11 cellular contexts compared by ENCODE assay signal in the genomic region with DNA sequence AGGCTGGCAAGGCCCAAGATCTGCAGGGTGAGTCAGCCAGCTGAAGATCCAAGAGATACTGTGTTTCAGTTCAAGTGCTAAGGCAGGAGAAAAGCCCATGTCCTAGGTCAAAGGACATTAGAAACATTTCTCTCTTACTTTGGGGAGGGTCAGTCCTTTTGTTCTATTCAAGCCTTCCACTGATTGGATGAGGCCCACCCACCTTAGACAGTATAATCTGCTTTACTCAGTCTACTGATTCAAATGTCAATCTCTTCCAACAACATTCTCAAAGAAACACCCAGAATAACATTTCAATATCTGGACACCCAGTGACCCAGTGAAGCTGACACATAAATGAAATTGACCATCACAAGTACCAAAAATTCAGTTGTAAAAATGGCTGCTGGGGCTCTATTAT.
"Had no signal": no experiment of that assay in that cellular context is flagged by ENCODE, and none has a peak within 500 bp of the region (broad histone marks: within the 10 kb centered on the region; RNA-seq: fewer than 3 reads in every experiment).

No MANE protein-coding gene starts in this region.

- ATAC-seq: GM23338, HCT116 had no signal

- FAIRE-seq: H1, H54 had no signal

- H3K4me3 ChIP-seq: GM23248, GM23338, HAP-1 had no signal

- H3K9ac ChIP-seq: GM23248 had no signal

- H3K27ac ChIP-seq: GM23248 had no signal

- H3K4me2 ChIP-seq: GM23338 had no signal

- H3K36me3 ChIP-seq: HAP-1 had no signal

- H2AFZ ChIP-seq: GM23248, GM23338 had no signal

- DNase-seq: GM23248, GOT3, H7, H9, HCEC 1CT, HFFc6 had no signal

- H3K4me1 ChIP-seq: HAP-1 had no signal

- H3K9me3 ChIP-seq: HAP-1 had no signal
